Comparison of ENCODE assay signal across 23 cellular contexts in the genomic region with DNA sequence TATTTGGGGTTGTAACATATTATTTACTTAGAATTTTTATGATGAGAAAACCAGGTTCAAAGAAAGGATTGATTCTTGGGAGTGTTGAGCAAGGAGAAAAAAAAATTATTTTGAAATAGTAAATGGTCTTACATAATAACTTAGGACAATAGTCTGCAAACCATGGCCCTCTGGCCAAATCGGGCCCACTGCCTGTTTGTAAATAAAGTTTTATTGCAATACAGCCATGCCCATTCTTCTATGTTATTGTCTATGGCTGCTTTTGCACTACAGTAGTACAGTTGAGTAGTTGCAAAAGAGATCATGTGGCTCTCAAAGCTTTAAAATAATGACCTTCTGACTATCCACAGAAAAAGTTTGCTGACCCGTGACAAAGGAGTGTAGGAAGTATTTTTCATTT.
"Had no signal": no experiment of that assay in that cellular context is flagged by ENCODE, and none has a peak within 500 bp of the region (broad histone marks: within the 10 kb centered on the region; RNA-seq: fewer than 3 reads in every experiment).

No MANE protein-coding gene starts in this region.

- H3K4me3 ChIP-seq: body of pancreas had no signal

- H3K27ac ChIP-seq: body of pancreas, VCaP had no signal

- H3K4me1 ChIP-seq: body of pancreas had no signal

- H3K9me3 ChIP-seq: body of pancreas had no signal

- DNase-seq: activated CD4-positive, alpha-beta T cell treated with anti-CD3 and anti-CD28 coated beads for 36 hours; activated CD4-positive, alpha-beta T cell treated with anti-CD3 and anti-CD28 coated beads, Interleukin-2, amount 50 U/mL, for 1 hour; activated CD8-positive, alpha-beta memory T cell treated with anti-CD3 and anti-CD28 coated beads, Interleukin-2, amount 50 U/mL, for 4 hours; activated CD8-positive, alpha-beta T cell treated with anti-CD3 and anti-CD28 coated beads for 36 hours; activated effector memory CD4-positive, alpha-beta T cell treated with Interleukin-2 at 50 U/mL for 16 hours; activated naive CD4-positive, alpha-beta T cell; aorta; body of pancreas; central memory CD4-positive, alpha-beta T cell; Kasumi-1; KBM-7; NCI-H1092; NCI-H1417; NCI-H1930; NCI-H2171; NCI-H2227 treated with DMSO at 0.1 percent for 48 hours; NCI-H526 treated with DMSO at 0.1 percent for 48 hours; NCI-H82; SIG-M5; T-cell had no signal

- H3K27me3 ChIP-seq: body of pancreas had no signal

- H3K27me3 Mint-ChIP-seq: activated CD4-positive, alpha-beta T cell treated with anti-CD3 and anti-CD28 coated beads for 36 hours; activated CD8-positive, alpha-beta T cell treated with anti-CD3 and anti-CD28 coated beads for 36 hours; activated naive CD4-positive, alpha-beta T cell treated with anti-CD3 and anti-CD28 coated beads, Interleukin-2, amount 50 U/mL, for 24 hours; T-cell had no signal

- H3K4me3 Mint-ChIP-seq: activated CD4-positive, alpha-beta T cell treated with anti-CD3 and anti-CD28 coated beads for 36 hours; activated CD8-positive, alpha-beta T cell treated with anti-CD3 and anti-CD28 coated beads for 36 hours; activated naive CD4-positive, alpha-beta T cell treated with anti-CD3 and anti-CD28 coated beads, Interleukin-2, amount 50 U/mL, for 24 hours; activated T-helper 1 cell treated with anti-CD3 and anti-CD28 coated beads, Interleukin-12 subunit alpha, Interleukin-12 subunit beta, Interleukin-2, Interleukin-4 antibody, amounts not matched to agents 30 ng/mL and 10 ng/mL and 1 ng/mL, durations not matched to agents 14 hours and 24 hours and 36 hours; T-cell had no signal

- H3K4me1 Mint-ChIP-seq: activated CD4-positive, alpha-beta T cell treated with anti-CD3 and anti-CD28 coated beads for 36 hours; activated naive CD4-positive, alpha-beta T cell treated with anti-CD3 and anti-CD28 coated beads, Interleukin-2, amount 50 U/mL, for 24 hours had no signal

- H3K27ac Mint-ChIP-seq: activated CD4-positive, alpha-beta T cell treated with anti-CD3 and anti-CD28 coated beads for 36 hours; activated CD8-positive, alpha-beta T cell treated with anti-CD3 and anti-CD28 coated beads for 36 hours; activated naive CD4-positive, alpha-beta T cell treated with anti-CD3 and anti-CD28 coated beads, Interleukin-2, amount 50 U/mL, for 24 hours; activated T-helper 1 cell treated with anti-CD3 and anti-CD28 coated beads, Interleukin-12 subunit alpha, Interleukin-12 subunit beta, Interleukin-2, Interleukin-4 antibody, amounts not matched to agents 30 ng/mL and 10 ng/mL and 1 ng/mL, durations not matched to agents 14 hours and 24 hours and 36 hours had no signal

- ATAC-seq: activated CD4-positive, alpha-beta T cell treated with anti-CD3 and anti-CD28 coated beads for 36 hours; activated CD8-positive, alpha-beta T cell treated with anti-CD3 and anti-CD28 coated beads for 36 hours; body of pancreas; T-cell had no signal

- H3K9me3 Mint-ChIP-seq: activated CD8-positive, alpha-beta T cell treated with anti-CD3 and anti-CD28 coated beads for 36 hours; activated naive CD4-positive, alpha-beta T cell treated with anti-CD3 and anti-CD28 coated beads, Interleukin-2, amount 50 U/mL, for 24 hours; activated T-helper 1 cell treated with anti-CD3 and anti-CD28 coated beads, Interleukin-12 subunit alpha, Interleukin-12 subunit beta, Interleukin-2, Interleukin-4 antibody, amounts not matched to agents 30 ng/mL and 10 ng/mL and 1 ng/mL, durations not matched to agents 14 hours and 24 hours and 36 hours; T-cell had no signal
